In genomic region chr3:27484002-27484844, GRCh38 we compare ENCODE assay signal across 8 cellular contexts. TPM values are rescaled to one million over a fixed set of nuclear protein-coding genes. Genes with fewer than 3 reads are reported as not detected.
A peak's percentile ranks its signal among the peaks of the same experiment; 100 is the strongest.
DNase-seq lines count a peak whose midpoint lies in the region; ATAC-seq and TF ChIP-seq lines count a peak whose summit lies in the region.

SLC4A7 (minus strand) TSS chr3:27484384; CDS start chr3:27484126, 258 bp downstream.

- H3K9me2 ChIP-seq in GM23248 (ENCODE audit: insufficient read depth) = no peaks in the 10 kb centered on the region

- H3K4me2 ChIP-seq in DND-41 (ENCODE audit: insufficient read depth, low read length) (peak within 1 kb of the TSS; percentile 64), GM23248 (ENCODE audit: unreplicated experiment) (peak within 1 kb of the TSS; percentile 96), fibroblast of lung (ENCODE audit: extremely low read depth, insufficient read depth, low read length) (peak within 1 kb of the TSS; percentile 79)

- H3K4me3 ChIP-seq in DND-41 (ENCODE audit: low read depth in 1 of 2, low read length in 2 of 2) (peak within 1 kb of the TSS; percentile 73 to 76), GM23248 (peak within 1 kb of the TSS; percentile 94), fibroblast of lung (replicated peaks in 1 of 4; ENCODE audit: control extremely low read depth in 1 of 4, insufficient read depth in 1 of 4, low read depth in 3 of 4, low read length in 4 of 4) (peak within 1 kb of the TSS; percentile 61 to 85 (median 74))

- no peaks in the 10 kb centered on the region for H3K27me3 Mint-ChIP-seq in naive thymus-derived CD8-positive, alpha-beta T cell

- in situ Hi-C loops in GM23248 (cut with MboI) = loop anchor here (25.0 kb wide), 1 partner anchor 178 kb away; no protein-coding TSS in a partner anchor

- H4K20me1 ChIP-seq in DND-41 (ENCODE audit: insufficient read depth, low read length) (peaks cover 18% of the 10 kb centered on the region), GM23248 (ENCODE audit: insufficient read depth) (no peaks in the 10 kb centered on the region; the same call in 1 of the 2 replicates), fibroblast of lung (ENCODE audit: control insufficient read depth, extremely low read depth, insufficient read depth, low read length) (no peaks in the 10 kb centered on the region)

- H3F3A ChIP-seq in GM23248 (ENCODE audit: insufficient read depth) = peaks cover 34% of the 10 kb centered on the region

- H3K4me3 Mint-ChIP-seq in naive thymus-derived CD8-positive, alpha-beta T cell = peak within 1 kb of the TSS; percentile 95 to 100 (median 98)

- POLR2A ChIA-PET in naive thymus-derived CD8-positive, alpha-beta T cell (lab: Charles Lee) = interaction anchor here (0.5 to 1.8 kb wide), 16 partner anchors 12 to 1819 kb away, joined by 3 to 9 read pairs (median 4); partner anchors contain the start of genes AZI2, NEK10 and ZCWPW2

- peak within 1 kb of the TSS; percentile 90 to 98 (median 96) for H3K27ac Mint-ChIP-seq in naive thymus-derived CD8-positive, alpha-beta T cell

- ATAC-seq in DND-41 (ENCODE audit: insufficient read depth, low read depth) = peak; percentile 91
- ATAC-seq in naive thymus-derived CD8-positive, alpha-beta T cell = peak; percentile 85 to 86

- peaks cover 11 to 49% (median 39%) of the 10 kb centered on the region in 4 donors for H3K4me1 Mint-ChIP-seq in naive thymus-derived CD8-positive, alpha-beta T cell

- no peaks in the 10 kb centered on the region for H3K9me3 Mint-ChIP-seq in naive thymus-derived CD8-positive, alpha-beta T cell

- 0 to 1% methylated on average over 24 to 83 of the region's 100 CpGs for WGBS in GM23248 (ENCODE audit: low coverage in 1 of 2, low lambda C conversion rate in 2 of 2, missing lambda C conversion rate in 2 of 2), 2 experiments

- H3K36me3 Mint-ChIP-seq in naive thymus-derived CD8-positive, alpha-beta T cell = no peaks in the 10 kb centered on the region

- H3K79me2 ChIP-seq in DND-41 (ENCODE audit: insufficient read depth, low read length) (peaks cover 50% of the 10 kb centered on the region), GM23248 (ENCODE audit: insufficient read depth) (peaks cover 44% of the 10 kb centered on the region), fibroblast of lung (ENCODE audit: control insufficient read depth, insufficient read depth, low read length) (peaks cover 49% of the 10 kb centered on the region)

- peak; percentile 98 for DNase-seq in DND-41
- DNase-seq in GM23248 = peak; percentile 98
- peak; percentile 90 for DNase-seq in Kasumi-1 (lab: John Stamatoyannopoulos, UW)
- peak; percentile 95 for DNase-seq in RPMI7951 (ENCODE audit: low read depth)
- DNase-seq in activated T-helper 1 cell treated with anti-CD3 and anti-CD28 coated beads, Interleukin-2, amount 50 U/mL, for 16 hours (ENCODE audit: low read depth in 1 of 2, low spot score in 1 of 2) = peak; percentile 99
- DNase-seq in fibroblast of lung (ENCODE audit: low read depth in 2 of 2) = peak; percentile 95
- DNase-seq in naive thymus-derived CD8-positive, alpha-beta T cell = peak; percentile 95 to 100 (median 98)
- peak; percentile 96 to 98 (median 97) for DNase-seq in stimulated activated naive CD4-positive, alpha-beta T cell (lab: John Stamatoyannopoulos, UW)

- no peaks in the 10 kb centered on the region for H3K9me3 ChIP-seq in DND-41 (ENCODE audit: insufficient read depth, low read length, severe bottlenecking)
- H3K9me3 ChIP-seq in GM23248 (ENCODE audit: low read depth) = no peaks in the 10 kb centered on the region
- no peaks in the 10 kb centered on the region for H3K9me3 ChIP-seq in fibroblast of lung (ENCODE audit: control insufficient read depth, insufficient read depth, low read depth, low read length)

- H3K9ac ChIP-seq in DND-41 (ENCODE audit: low read depth, low read length) (peak within 1 kb of the TSS; percentile 97), GM23248 (peak within 1 kb of the TSS; percentile 89), fibroblast of lung (ENCODE audit: insufficient read depth, low read length) (peak within 1 kb of the TSS; percentile 90)

- peak within 1 kb of the TSS; percentile 99 for H2AFZ ChIP-seq in DND-41 (ENCODE audit: low read depth, low read length)
- H2AFZ ChIP-seq in GM23248 = peak within 1 kb of the TSS; percentile 79
- peak within 1 kb of the TSS; percentile 71 for H2AFZ ChIP-seq in fibroblast of lung (ENCODE audit: low read length)

- H3K27ac ChIP-seq in DND-41 (ENCODE audit: low read length) (peak within 1 kb of the TSS; percentile 99), GM23248 (peak within 1 kb of the TSS; percentile 73), fibroblast of lung (ENCODE audit: insufficient read depth, low read length) (peak within 1 kb of the TSS; percentile 83)

- H3K36me3 ChIP-seq in DND-41 (ENCODE audit: insufficient read depth, low read length) (no peaks in the 10 kb centered on the region; the same call in 1 of the 2 replicates), GM23248 (ENCODE audit: low read depth) (0 out of 2 replicates have a peak, but pooled peaks cover 6% of the 10 kb centered on the region), fibroblast of lung (ENCODE audit: control insufficient read depth, insufficient read depth, low read length) (no peaks in the 10 kb centered on the region)

- peaks cover 42% of the 10 kb centered on the region for H3K4me1 ChIP-seq in DND-41 (ENCODE audit: insufficient read depth, low read length)
- peaks cover 33% of the 10 kb centered on the region for H3K4me1 ChIP-seq in GM23248 (ENCODE audit: insufficient read depth)
- H3K4me1 ChIP-seq in fibroblast of lung (ENCODE audit: control insufficient read depth, extremely low read depth, insufficient read depth, low read length) = peaks cover 3% of the 10 kb centered on the region

- no peaks in the 10 kb centered on the region for H3K27me3 ChIP-seq in DND-41 (ENCODE audit: insufficient read depth, low read length, poor library complexity)
- H3K27me3 ChIP-seq in GM23248 (replicated peaks; ENCODE audit: insufficient read depth) = no peaks in the 10 kb centered on the region
- no peaks in the 10 kb centered on the region for H3K27me3 ChIP-seq in fibroblast of lung (ENCODE audit: control insufficient read depth, insufficient read depth, low read length)

- peak; percentile 8 for TF ChIP-seq CTCF in DND-41 (IDR thresholded peaks at IDR 0.05; ENCODE audit: borderline replicate concordance, extremely low read depth, low read length, poor library complexity, severe bottlenecking)
- no peak for TF ChIP-seq CTCF in fibroblast of lung (conservative IDR thresholded peaks at IDR 0.05 in 1 of 2, IDR thresholded peaks at IDR 0.05 in 1 of 2; ENCODE audit: low read depth in 1 of 2, low read length in 2 of 2)

RNA-seq across cellular contexts. Expression of gene SLC4A7, which starts in this region (rescaled TPM):
- 73.4 and 81.6 TPM in 2 replicates for total RNA-seq in GM23248 (2014; rRNA removed; shearing (Covaris generic))
- polyA plus RNA-seq in GM23248 (2016; fragmentation: Nextera tagmentation; extraction: Ambion mirVana) (22.9 and 25.5 TPM in 2 replicates), fibroblast of lung (23.8 TPM in 2 replicates)
- total RNA-seq in RPMI7951 (2014; rRNA removed; shearing (Covaris generic)) = 29.6 and 32.1 TPM in 2 replicates
- 176 and 214 TPM in 2 replicates for total RNA-seq in fibroblast of lung
- 15.7 and 18.8 TPM in 2 replicates for polyA plus RNA-seq in fibroblast of lung (2012)
- polyA minus RNA-seq in fibroblast of lung (ENCODE audit: low replicate concordance) = 5.7 and 7.4 TPM in 2 replicates
- total RNA-seq in naive thymus-derived CD8-positive, alpha-beta T cell = 10 to 100 TPM; 42.7 to 44.3 TPM
- 10 to 100 TPM in 1 of 3 donors, 1 to 10 TPM in 2; 7.6 to 13.1 (median 8.9) TPM for polyA plus RNA-seq in naive thymus-derived CD8-positive, alpha-beta T cell

Comparison
In these comparisons a context has a peak if more than half of its experiments do, and no peak if none do; other contexts are left out.
1. Peak in every context shown above with its lines: DNase-seq, ATAC-seq, H3K4me3 ChIP-seq and H3K27ac ChIP-seq.